Comparison of ENCODE assay signal across 15 cellular contexts in the genomic region with DNA sequence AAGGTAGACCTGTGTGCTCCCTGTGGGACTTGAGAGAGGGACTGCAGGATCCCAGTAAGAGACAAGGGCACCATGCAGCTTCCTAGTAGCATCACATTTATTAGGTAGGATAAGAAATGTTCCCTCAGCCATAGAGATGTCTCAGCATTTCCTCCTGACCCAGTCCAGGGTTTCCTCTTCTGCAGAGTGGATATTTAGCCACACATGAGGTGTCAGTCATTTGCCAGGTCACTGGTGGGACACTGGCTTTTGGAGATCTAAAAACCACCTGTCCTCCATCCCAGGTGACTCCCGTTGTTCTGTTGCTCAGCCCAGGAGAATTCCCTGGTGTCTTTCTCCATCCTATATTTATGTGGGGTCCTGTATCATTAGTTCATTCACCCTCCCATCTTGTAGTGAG.
DNase-seq lines count a peak whose midpoint lies in the region; ATAC-seq, FAIRE-seq and TF ChIP-seq lines count a peak whose summit lies in the region.
"Had no signal": no experiment of that assay in that cellular context is flagged by ENCODE, and none has a peak within 500 bp of the region (broad histone marks: within the 10 kb centered on the region; RNA-seq: fewer than 3 reads in every experiment).

No MANE protein-coding gene starts in this region.

- TF ChIP-seq CTCF in activated B cell treated with CpG ODN at 0.5 μM for 24 hours (IDR thresholded peaks at IDR 0.05): no peak

- H3K4me3 ChIP-seq in BLaER1 (no peak overlapping the region), skeletal muscle tissue (ENCODE audit: low read length in 3 of 3) (peak overlapping the region; percentile 21 to 44 (median 41))
- H3K4me3 ChIP-seq: HAP-1 had no signal

- DNase-seq in activated B cell treated with CpG ODN at 0.5 μM for 24 hours (no peak), left lobe of liver (ENCODE audit: low spot score) (peak; percentile 49), GM19239 (ENCODE audit: insufficient read length, low spot score) (no peak), AML-193 (lab: John Stamatoyannopoulos, UW) (no peak), NCI-H226 (no peak), COLO668 (lab: John Stamatoyannopoulos, UW; ENCODE audit: unreplicated experiment) (no peak)
- DNase-seq: NCI-H2171 treated with DMSO at 0.1 percent for 48 hours; stimulated activated CD8-positive, alpha-beta memory T cell treated with anti-CD3 and anti-CD28 coated beads, Interleukin-4, amount 100 ng/mL, for 48 hours had no signal

- no peaks in the 10 kb centered on the region for H3K27me3 ChIP-seq in BLaER1
- no peaks in the 10 kb centered on the region for H3K27me3 ChIP-seq in skeletal muscle tissue (ENCODE audit: control insufficient read depth in 3 of 3, insufficient read depth in 3 of 3, low read length in 3 of 3)

- H3K36me3 Mint-ChIP-seq in activated B cell treated with CpG ODN at 0.5 μM for 24 hours (ENCODE audit: low read depth): no peaks in the 10 kb centered on the region

- no peaks in the 10 kb centered on the region for H3K27me3 Mint-ChIP-seq in activated B cell treated with CpG ODN at 0.5 μM for 24 hours
- H3K27me3 Mint-ChIP-seq: central memory CD8-positive, alpha-beta T cell had no signal

- H3K9me3 ChIP-seq in BLaER1 (no peaks in the 10 kb centered on the region), skeletal muscle tissue (ENCODE audit: control insufficient read depth in 3 of 3, low read length in 3 of 3) (no peaks in the 10 kb centered on the region)
- H3K9me3 ChIP-seq: HAP-1 had no signal

- H4K20me1 ChIP-seq in BLaER1: no peaks in the 10 kb centered on the region

- CTCF ChIA-PET in activated B cell treated with CpG ODN at 0.5 μM for 24 hours (lab: Charles Lee): interaction anchor here (1.4 to 3.8 kb wide), 4 partner anchors 18 to 283 kb away, joined by 3 to 16 read pairs (median 7); no protein-coding TSS in a partner anchor

- FAIRE-seq in GM19239 (lab: Jason Lieb, UNC): no peak

- H3K4me1 ChIP-seq in BLaER1 (peaks cover 42% of the 10 kb centered on the region), skeletal muscle tissue (ENCODE audit: control insufficient read depth in 3 of 3, insufficient read depth in 3 of 3, low read length in 3 of 3) (peaks cover 97 to 100% (median 100%) of the 10 kb centered on the region in 3 donors)
- H3K4me1 ChIP-seq: HAP-1 had no signal

- H3K4me2 ChIP-seq in BLaER1: peak overlapping the region; percentile 37; the same call in 1 of the 2 replicates
- H3K4me2 ChIP-seq: KMS-11 had no signal

- ATAC-seq in activated B cell treated with CpG ODN at 0.5 μM for 24 hours (ENCODE audit: low read depth) (no peak), left lobe of liver (peak; percentile 0)
- ATAC-seq: Panc1 had no signal

- peaks cover 60% of the 10 kb centered on the region for H3K4me1 Mint-ChIP-seq in activated B cell treated with CpG ODN at 0.5 μM for 24 hours

- peak overlapping the region; percentile 69 for H3K27ac Mint-ChIP-seq in activated B cell treated with CpG ODN at 0.5 μM for 24 hours
- H3K27ac Mint-ChIP-seq: CD14-positive monocyte had no signal

- H3K9ac ChIP-seq in BLaER1: no peak overlapping the region
- peak overlapping the region; percentile 74 to 77 (median 76) for H3K9ac ChIP-seq in skeletal muscle tissue (ENCODE audit: low read depth in 1 of 3, low read length in 3 of 3)
- H3K9ac ChIP-seq: KMS-11 had no signal

- H3K27ac ChIP-seq in BLaER1: no peak overlapping the region
- H3K27ac ChIP-seq in skeletal muscle tissue (ENCODE audit: low read depth, low read length): peak overlapping the region; percentile 99
- H3K27ac ChIP-seq: KMS-11 had no signal

- intact Hi-C loops in activated B cell treated with CpG ODN at 0.5 μM for 24 hours (cut with micrococcal nuclease): no loop called here

- no peaks in the 10 kb centered on the region for H3K36me3 ChIP-seq in BLaER1
- H3K36me3 ChIP-seq in skeletal muscle tissue (ENCODE audit: control insufficient read depth in 3 of 3, insufficient read depth in 3 of 3, low read length in 3 of 3): no peaks in the 10 kb centered on the region
- H3K36me3 ChIP-seq: HAP-1 had no signal

- no peak overlapping the region for H3K4me3 Mint-ChIP-seq in activated B cell treated with CpG ODN at 0.5 μM for 24 hours
- H3K4me3 Mint-ChIP-seq: CD14-positive monocyte; central memory CD8-positive, alpha-beta T cell had no signal

- POLR2A ChIA-PET in activated B cell treated with CpG ODN at 0.5 μM for 24 hours (lab: Charles Lee): interaction anchor here (0.6 to 1.7 kb wide), 2 partner anchors 9 to 41 kb away, joined by 4 read pairs; no protein-coding TSS in a partner anchor

- H3K9me3 Mint-ChIP-seq in activated B cell treated with CpG ODN at 0.5 μM for 24 hours: no peaks in the 10 kb centered on the region
- H3K9me3 Mint-ChIP-seq: central memory CD8-positive, alpha-beta T cell had no signal
